ENCODE assay signal across 8 cellular contexts in the genomic region with DNA sequence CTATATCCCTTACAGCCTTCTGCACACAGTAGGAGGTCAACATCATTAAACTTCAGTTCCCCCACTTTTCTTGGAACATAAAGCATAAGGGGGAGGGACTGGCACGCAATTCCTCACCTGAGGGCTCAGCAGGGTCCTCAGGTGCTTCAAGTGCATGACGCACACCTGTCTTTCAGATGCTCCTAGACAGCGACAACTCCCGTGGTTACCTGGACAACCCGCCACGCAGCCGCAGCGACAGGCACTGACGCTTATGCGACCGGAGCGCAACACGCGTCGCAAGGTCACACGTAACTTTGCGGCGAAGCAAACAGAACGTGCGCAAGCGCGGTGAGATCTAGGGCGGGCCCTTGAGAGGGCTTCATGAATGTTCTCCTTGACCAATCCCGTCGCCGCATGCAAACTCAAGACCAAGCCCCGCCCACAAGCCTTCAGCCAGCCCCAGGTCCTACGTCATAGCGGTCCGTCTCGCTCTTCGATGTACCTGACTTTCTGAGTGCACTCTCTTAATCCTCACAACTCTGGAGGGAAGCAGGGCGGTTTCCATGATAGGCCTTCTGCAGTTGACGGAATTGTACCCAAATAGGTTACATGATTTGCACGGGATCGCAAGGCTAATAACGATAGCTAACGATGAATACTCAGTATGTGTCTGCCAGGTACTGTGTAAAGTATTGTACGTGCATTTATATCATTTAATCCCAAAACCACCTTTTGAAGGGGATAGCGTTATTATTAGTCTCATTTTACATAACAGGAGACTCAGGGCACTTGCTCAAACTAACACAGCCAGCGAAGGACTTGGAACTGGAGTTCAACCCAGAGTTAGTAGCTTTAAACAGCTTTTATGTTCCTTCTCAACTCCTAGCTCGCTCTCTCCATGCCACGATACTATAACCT. TPM values are rescaled to one million over a fixed set of nuclear protein-coding genes. Genes with fewer than 3 reads are reported as not detected.
DNase-seq lines count a peak whose midpoint lies in the region; ATAC-seq, FAIRE-seq and TF ChIP-seq lines count a peak whose summit lies in the region.

A gene with protein sequence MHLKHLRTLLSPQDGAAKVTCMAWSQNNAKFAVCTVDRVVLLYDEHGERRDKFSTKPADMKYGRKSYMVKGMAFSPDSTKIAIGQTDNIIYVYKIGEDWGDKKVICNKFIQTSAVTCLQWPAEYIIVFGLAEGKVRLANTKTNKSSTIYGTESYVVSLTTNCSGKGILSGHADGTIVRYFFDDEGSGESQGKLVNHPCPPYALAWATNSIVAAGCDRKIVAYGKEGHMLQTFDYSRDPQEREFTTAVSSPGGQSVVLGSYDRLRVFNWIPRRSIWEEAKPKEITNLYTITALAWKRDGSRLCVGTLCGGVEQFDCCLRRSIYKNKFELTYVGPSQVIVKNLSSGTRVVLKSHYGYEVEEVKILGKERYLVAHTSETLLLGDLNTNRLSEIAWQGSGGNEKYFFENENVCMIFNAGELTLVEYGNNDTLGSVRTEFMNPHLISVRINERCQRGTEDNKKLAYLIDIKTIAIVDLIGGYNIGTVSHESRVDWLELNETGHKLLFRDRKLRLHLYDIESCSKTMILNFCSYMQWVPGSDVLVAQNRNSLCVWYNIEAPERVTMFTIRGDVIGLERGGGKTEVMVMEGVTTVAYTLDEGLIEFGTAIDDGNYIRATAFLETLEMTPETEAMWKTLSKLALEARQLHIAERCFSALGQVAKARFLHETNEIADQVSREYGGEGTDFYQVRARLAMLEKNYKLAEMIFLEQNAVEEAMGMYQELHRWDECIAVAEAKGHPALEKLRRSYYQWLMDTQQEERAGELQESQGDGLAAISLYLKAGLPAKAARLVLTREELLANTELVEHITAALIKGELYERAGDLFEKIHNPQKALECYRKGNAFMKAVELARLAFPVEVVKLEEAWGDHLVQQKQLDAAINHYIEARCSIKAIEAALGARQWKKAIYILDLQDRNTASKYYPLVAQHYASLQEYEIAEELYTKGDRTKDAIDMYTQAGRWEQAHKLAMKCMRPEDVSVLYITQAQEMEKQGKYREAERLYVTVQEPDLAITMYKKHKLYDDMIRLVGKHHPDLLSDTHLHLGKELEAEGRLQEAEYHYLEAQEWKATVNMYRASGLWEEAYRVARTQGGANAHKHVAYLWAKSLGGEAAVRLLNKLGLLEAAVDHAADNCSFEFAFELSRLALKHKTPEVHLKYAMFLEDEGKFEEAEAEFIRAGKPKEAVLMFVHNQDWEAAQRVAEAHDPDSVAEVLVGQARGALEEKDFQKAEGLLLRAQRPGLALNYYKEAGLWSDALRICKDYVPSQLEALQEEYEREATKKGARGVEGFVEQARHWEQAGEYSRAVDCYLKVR (N-terminal part only) (minus strand): TSS at position 246 of the 900 bp plus-strand sequence. CDS start 90 bp downstream, at position 156.

- peak; percentile 79 for DNase-seq in GM12891 (ENCODE audit: insufficient read length, low spot score)
- peak; percentile 99 for DNase-seq in NCI-H1436 (lab: John Stamatoyannopoulos, UW)
- DNase-seq in SW480 (ENCODE audit: low spot score), result peak; percentile 100
- peak; percentile 100 for DNase-seq in adipocyte (ENCODE audit: low read depth)
- peak; percentile 99 to 100 for DNase-seq in cardiac muscle cell (ENCODE audit: low read depth in 1 of 2, low spot score in 1 of 2)
- peak; percentile 96 to 100 (median 99) for DNase-seq in pancreas
- peak; percentile 100 for DNase-seq in thyroid gland

- FAIRE-seq in GM12891 (lab: Jason Lieb, UNC) (peak; percentile 100), pancreas (lab: Jason Lieb, UNC) (peak; percentile 87)

- H3K9me3 ChIP-seq in adipocyte (ENCODE audit: control insufficient read depth, low read length), result no peaks in the 10 kb centered on the region
- H3K9me3 ChIP-seq in cardiac muscle cell (ENCODE audit: low read depth), result no peaks in the 10 kb centered on the region
- H3K9me3 ChIP-seq in pancreas, result no peaks in the 10 kb centered on the region
- H3K9me3 ChIP-seq in thyroid gland, result no peaks in the 10 kb centered on the region

- peak within 1 kb of the TSS; percentile 22 for H3K27ac ChIP-seq in cardiac muscle cell
- H3K27ac ChIP-seq in pancreas, result peak within 1 kb of the TSS; percentile 43 to 75 (median 58)
- peak within 1 kb of the TSS; percentile 63 to 79 (median 78) for H3K27ac ChIP-seq in thyroid gland

- peak within 1 kb of the TSS; percentile 84 for H3K9ac ChIP-seq in adipocyte (ENCODE audit: low read length)

- H3K4me3 ChIP-seq in adipocyte (ENCODE audit: low read length) (peak within 1 kb of the TSS; percentile 86), cardiac muscle cell (peak within 1 kb of the TSS; percentile 66), pancreas (peak within 1 kb of the TSS; percentile 38 to 61 (median 45)), thyroid gland (replicated peaks in 1 of 3) (peak within 1 kb of the TSS in 2 of 3 donors; percentile 22 to 31)

- intact Hi-C loops in pancreas (cut with DNase I), result loop anchor here in 1 of 3 donors (10.0 kb wide), 1 partner anchor 85 kb away; no protein-coding TSS in a partner anchor
- intact Hi-C loops in thyroid gland (cut with DNase I), result loop anchor here (10.0 kb wide), 2 partner anchors 55 to 175 kb away; partner anchors contain the start of genes SLC4A1AP and SUPT7L

- WGBS in pancreas, 2 donors, result 6 to 7% methylated on average over 43 of the region's 43 CpGs
- WGBS in thyroid gland, 2 donors, result 8 to 10% methylated on average over 40 to 43 of the region's 43 CpGs

- no peak for TF ChIP-seq CTCF in cardiac muscle cell (IDR thresholded peaks at IDR 0.05; ENCODE audit: low read depth, low read length)
- TF ChIP-seq CTCF in pancreas (IDR thresholded peaks at IDR 0.05), result no peak
- TF ChIP-seq CTCF in thyroid gland (IDR thresholded peaks at IDR 0.05), result no peak

- peaks cover 20% of the 10 kb centered on the region for H3K4me1 ChIP-seq in adipocyte (ENCODE audit: control insufficient read depth, insufficient read depth, low read length)
- H3K4me1 ChIP-seq in cardiac muscle cell (ENCODE audit: low read depth), result no peaks in the 10 kb centered on the region
- peaks cover 0 to 8% (median 0%) of the 10 kb centered on the region in 3 donors for H3K4me1 ChIP-seq in pancreas
- H3K4me1 ChIP-seq in thyroid gland, result peaks cover 6 to 11% of the 10 kb centered on the region in 2 donors

- TF ChIP-seq POLR2A in GM12891 (IDR thresholded peaks at IDR 0.05; ENCODE audit: low read depth, low read length) (0 out of 2 replicates have a peak, but pooled peaks have one; percentile 37), thyroid gland (IDR thresholded peaks at IDR 0.05) (peak; percentile 53 to 95)

- peaks cover 31% of the 10 kb centered on the region for H3K36me3 ChIP-seq in adipocyte (ENCODE audit: control insufficient read depth, insufficient read depth, low read length, severe bottlenecking)
- no peaks in the 10 kb centered on the region for H3K36me3 ChIP-seq in cardiac muscle cell
- no peaks in the 10 kb centered on the region for H3K36me3 ChIP-seq in pancreas
- peaks cover 0 to 2% of the 10 kb centered on the region in 2 donors for H3K36me3 ChIP-seq in thyroid gland

- ATAC-seq in HG02798 (IDR thresholded peaks at IDR 0.05; ENCODE audit: poor library complexity, unreplicated experiment), result peak; percentile 96
- ATAC-seq in pancreas, result peak; percentile 97 to 99 (median 98)

- no peaks in the 10 kb centered on the region for H3K27me3 ChIP-seq in adipocyte (replicated peaks; ENCODE audit: control insufficient read depth, insufficient read depth, low read length)
- no peaks in the 10 kb centered on the region for H3K27me3 ChIP-seq in cardiac muscle cell
- no peaks in the 10 kb centered on the region for H3K27me3 ChIP-seq in pancreas
- no peaks in the 10 kb centered on the region for H3K27me3 ChIP-seq in thyroid gland

TF ChIP-seq in GM12891, 5 proteins besides CTCF, POLR2A, EP300 and RAD21:
- peak; percentile 88 for TF ChIP-seq POU2F2 (IDR thresholded peaks at IDR 0.05; ENCODE audit: low read depth, low read length)
- TF ChIP-seq POLR2AphosphoS5 (IDR thresholded peaks at IDR 0.05; ENCODE audit: low read depth, low read length), result no peak
- TF ChIP-seq TAF1 (IDR thresholded peaks at IDR 0.05; ENCODE audit: low read depth, low read length), result no peak
- no peak for TF ChIP-seq SPI1 (IDR thresholded peaks at IDR 0.05; ENCODE audit: low read depth, low read length)

RNA-seq across cellular contexts. Expression of the gene that starts here (rescaled TPM):
- 7.5 TPM for polyA plus RNA-seq in GM12891 (2012; ENCODE audit: low read depth, missing spikeins)
- total RNA-seq in cardiac muscle cell (20.7 and 37.6 TPM in 2 replicates), pancreas (10 to 100 TPM; 10.1 to 28.2 (median 14.7) TPM), thyroid gland (10 to 100 TPM; 30.9 to 56.8 (median 43.7) TPM)
- polyA plus RNA-seq in cardiac muscle cell (35.1 and 35.4 TPM in 2 replicates), pancreas (10 to 100 TPM; 35.1 to 56.2 TPM)

Comparison
In these comparisons a context has a peak if more than half of its experiments do, and no peak if none do; other contexts are left out.
1. Peak in every context shown above with its lines: DNase-seq, ATAC-seq, H3K4me3 ChIP-seq and H3K27ac ChIP-seq.
2. H3K4me3 ChIP-seq: peak in every context shown above with its lines; median percentile 86 in adipocyte; 66 in cardiac muscle cell; 45 in pancreas; 26 in thyroid gland.
3. H3K27ac ChIP-seq: peak in every context shown above with its lines; median percentile 78 in thyroid gland; 58 in pancreas; 22 in cardiac muscle cell.